1 cellular context compared by ENCODE assay signal in genomic region chr19:21143428-21143827, GRCh38.
TF ChIP-seq lines count a peak whose summit lies in the region.

No MANE protein-coding gene starts in this region.

TF ChIP-seq in SK-N-SH, 30 proteins besides CTCF, POLR2A, EP300 and RAD21:
- TF ChIP-seq REST (IDR thresholded peaks at IDR 0.05; ENCODE audit: low read depth, low read length) (no peak), EZH2phosphoT487 (IDR thresholded peaks at IDR 0.05; ENCODE audit: borderline replicate concordance, low read depth) (no peak), NRF1 (IDR thresholded peaks at IDR 0.05; ENCODE audit: low read depth, low read length) (no peak), SMC3 (IDR thresholded peaks at IDR 0.05; ENCODE audit: low read depth, low read length) (no peak), POLR2AphosphoS5 (IDR thresholded peaks at IDR 0.05; ENCODE audit: low read depth, low read length) (no peak), USF1 (IDR thresholded peaks at IDR 0.05; ENCODE audit: borderline replicate concordance, low read depth) (no peak), JUND (IDR thresholded peaks at IDR 0.05) (no peak), RFX5 (IDR thresholded peaks at IDR 0.05; ENCODE audit: low read length) (no peak)
- TF ChIP-seq, protein P1, sequence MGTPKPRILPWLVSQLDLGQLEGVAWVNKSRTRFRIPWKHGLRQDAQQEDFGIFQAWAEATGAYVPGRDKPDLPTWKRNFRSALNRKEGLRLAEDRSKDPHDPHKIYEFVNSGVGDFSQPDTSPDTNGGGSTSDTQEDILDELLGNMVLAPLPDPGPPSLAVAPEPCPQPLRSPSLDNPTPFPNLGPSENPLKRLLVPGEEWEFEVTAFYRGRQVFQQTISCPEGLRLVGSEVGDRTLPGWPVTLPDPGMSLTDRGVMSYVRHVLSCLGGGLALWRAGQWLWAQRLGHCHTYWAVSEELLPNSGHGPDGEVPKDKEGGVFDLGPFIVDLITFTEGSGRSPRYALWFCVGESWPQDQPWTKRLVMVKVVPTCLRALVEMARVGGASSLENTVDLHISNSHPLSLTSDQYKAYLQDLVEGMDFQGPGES (IDR thresholded peaks at IDR 0.05; ENCODE audit: low read depth, low read length): no peak
